Comparison of ENCODE assay signal across 9 cellular contexts in the genomic region with DNA sequence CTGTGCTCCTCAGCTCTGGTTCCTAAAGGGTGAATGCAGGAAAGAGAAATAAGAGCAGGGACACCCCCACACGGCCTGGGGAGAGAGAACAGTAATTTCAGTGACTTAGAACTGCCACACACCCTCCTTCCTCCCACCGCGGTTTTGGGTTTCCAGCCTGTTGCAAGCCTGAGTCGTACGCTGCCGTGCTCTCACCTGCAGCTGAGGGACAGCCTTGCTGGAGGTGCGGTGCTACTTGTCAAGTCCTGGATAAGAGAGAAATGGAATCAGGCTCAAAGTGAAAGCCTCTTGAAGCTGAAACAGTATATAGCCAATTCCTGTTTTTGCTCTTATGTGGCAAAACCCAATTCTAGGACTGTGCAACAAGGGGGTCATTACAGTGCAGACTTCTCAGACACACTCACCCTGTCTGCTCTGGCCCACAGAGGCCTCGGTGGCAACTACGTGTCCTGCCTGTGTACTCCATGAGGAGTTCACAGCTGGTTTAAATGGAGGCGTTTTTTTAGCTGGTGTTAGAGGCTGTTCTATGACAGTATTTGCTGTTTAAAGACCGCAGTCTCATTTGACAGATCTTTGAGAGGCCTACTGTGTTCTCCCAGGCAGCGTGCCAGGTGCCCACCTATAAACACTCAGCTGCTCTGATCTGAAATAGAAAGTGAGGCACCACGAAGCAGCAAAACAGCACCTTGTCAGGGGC. TPM values are rescaled to one million over a fixed set of nuclear protein-coding genes. Genes with fewer than 3 reads are reported as not detected.
DNase-seq lines count a peak whose midpoint lies in the region; ATAC-seq and TF ChIP-seq lines count a peak whose summit lies in the region.
"Had no signal": no experiment of that assay in that cellular context is flagged by ENCODE, and none has a peak within 500 bp of the region (broad histone marks: within the 10 kb centered on the region; RNA-seq: fewer than 3 reads in every experiment).

No MANE protein-coding gene starts in this region.

- no peaks in the 10 kb centered on the region for H3K9me3 ChIP-seq in upper lobe of right lung
- H3K9me3 ChIP-seq: SJSA1 had no signal

- peaks cover 30% of the 10 kb centered on the region for H3K36me3 ChIP-seq in upper lobe of right lung

- no peaks in the 10 kb centered on the region for H3K27me3 ChIP-seq in upper lobe of right lung
- H3K27me3 ChIP-seq: SJSA1 had no signal

- peaks cover 89% of the 10 kb centered on the region for H3K4me1 Mint-ChIP-seq in activated CD4-positive, alpha-beta T cell treated with anti-CD3 and anti-CD28 coated beads for 36 hours
- peaks cover 75% of the 10 kb centered on the region for H3K4me1 Mint-ChIP-seq in dendritic cell treated with granulocyte-macrophage colony-stimulating factor and Interleukin-4, amounts not matched to agents 40 ng/mL and 50 ng/mL, for 4 days (ENCODE audit: low read depth)

- peak; percentile 95 for DNase-seq in activated CD4-positive, alpha-beta T cell treated with anti-CD3 and anti-CD28 coated beads for 36 hours
- peak; percentile 79 for DNase-seq in posterior vena cava (ENCODE audit: low spot score)
- DNase-seq in upper lobe of right lung = peak; percentile 77
- DNase-seq in COLO829 (ENCODE audit: low spot score) = no peak

- H3K27ac Mint-ChIP-seq in activated CD4-positive, alpha-beta T cell treated with anti-CD3 and anti-CD28 coated beads for 36 hours = peak overlapping the region; percentile 86
- H3K27ac Mint-ChIP-seq in dendritic cell treated with granulocyte-macrophage colony-stimulating factor and Interleukin-4, amounts not matched to agents 40 ng/mL and 50 ng/mL, for 4 days = peak overlapping the region; percentile 86

- H3K36me3 Mint-ChIP-seq in activated CD4-positive, alpha-beta T cell treated with anti-CD3 and anti-CD28 coated beads for 36 hours (ENCODE audit: low read depth) = peaks cover 26% of the 10 kb centered on the region
- peaks cover 88% of the 10 kb centered on the region for H3K36me3 Mint-ChIP-seq in dendritic cell treated with granulocyte-macrophage colony-stimulating factor and Interleukin-4, amounts not matched to agents 40 ng/mL and 50 ng/mL, for 4 days (ENCODE audit: low read depth)

- H3K9me3 Mint-ChIP-seq in activated CD4-positive, alpha-beta T cell treated with anti-CD3 and anti-CD28 coated beads for 36 hours (ENCODE audit: low read depth) = no peaks in the 10 kb centered on the region
- H3K9me3 Mint-ChIP-seq in dendritic cell treated with granulocyte-macrophage colony-stimulating factor and Interleukin-4, amounts not matched to agents 40 ng/mL and 50 ng/mL, for 4 days = no peaks in the 10 kb centered on the region

- peak overlapping the region; percentile 50 for H3K4me3 Mint-ChIP-seq in activated CD4-positive, alpha-beta T cell treated with anti-CD3 and anti-CD28 coated beads for 36 hours
- peak overlapping the region; percentile 57 for H3K4me3 Mint-ChIP-seq in dendritic cell treated with granulocyte-macrophage colony-stimulating factor and Interleukin-4, amounts not matched to agents 40 ng/mL and 50 ng/mL, for 4 days

- CTCF ChIA-PET in activated CD4-positive, alpha-beta T cell treated with anti-CD3 and anti-CD28 coated beads for 36 hours (lab: Charles Lee) = interaction anchor here (0.7 to 6.0 kb wide), 19 partner anchors 10 to 231 kb away, joined by 3 to 51 read pairs (median 5); a partner anchor contains a TSS

- H3K27ac ChIP-seq in upper lobe of right lung = peak overlapping the region; percentile 73
- H3K27ac ChIP-seq: SJSA1 had no signal

- POLR2A ChIA-PET in activated CD4-positive, alpha-beta T cell treated with anti-CD3 and anti-CD28 coated beads for 36 hours (lab: Charles Lee) = interaction anchor here (0.6 to 2.4 kb wide), 11 partner anchors 10 to 81 kb away, joined by 3 to 13 read pairs (median 4); no protein-coding TSS in a partner anchor

- H3K4me1 ChIP-seq in upper lobe of right lung = peaks cover 72% of the 10 kb centered on the region
- H3K4me1 ChIP-seq: SJSA1 had no signal

- no peak overlapping the region for H3K4me3 ChIP-seq in upper lobe of right lung
- H3K4me3 ChIP-seq: SJSA1 had no signal

- ATAC-seq in GM19328 (IDR thresholded peaks at IDR 0.05; ENCODE audit: unreplicated experiment) (peak; percentile 74), HG03342 (IDR thresholded peaks at IDR 0.05; ENCODE audit: unreplicated experiment) (peak; percentile 68), upper lobe of right lung (peak; percentile 81), HG03571 (IDR thresholded peaks at IDR 0.05; ENCODE audit: unreplicated experiment) (no peak)
- ATAC-seq in activated CD4-positive, alpha-beta T cell treated with anti-CD3 and anti-CD28 coated beads for 36 hours = peak; percentile 88

- no peak for TF ChIP-seq CTCF in upper lobe of right lung (IDR thresholded peaks at IDR 0.05)

- no peaks in the 10 kb centered on the region for H3K27me3 Mint-ChIP-seq in activated CD4-positive, alpha-beta T cell treated with anti-CD3 and anti-CD28 coated beads for 36 hours
- no peaks in the 10 kb centered on the region for H3K27me3 Mint-ChIP-seq in dendritic cell treated with granulocyte-macrophage colony-stimulating factor and Interleukin-4, amounts not matched to agents 40 ng/mL and 50 ng/mL, for 4 days

- intact Hi-C loops in activated CD4-positive, alpha-beta T cell treated with anti-CD3 and anti-CD28 coated beads for 36 hours (cut with DNase I, micrococcal nuclease) = loop anchor here (1.0 to 10.0 kb wide), 8 partner anchors 10 to 1030 kb away; a partner anchor contains a TSS
- intact Hi-C loops in dendritic cell treated with granulocyte-macrophage colony-stimulating factor and Interleukin-4, amounts not matched to agents 40 ng/mL and 50 ng/mL, for 4 days (cut with micrococcal nuclease) = loop anchor here (5.0 kb wide), 1 partner anchor 38 kb away; no protein-coding TSS in a partner anchor
- intact Hi-C loops in posterior vena cava (cut with DNase I) = no loop called here
- intact Hi-C loops in upper lobe of right lung (cut with DNase I) = no loop called here

RNA-seq across cellular contexts. Expression of a gene that starts 42.9 kb away (rescaled TPM):
- total RNA-seq in activated CD4-positive, alpha-beta T cell treated with anti-CD3 and anti-CD28 coated beads for 36 hours = 10 to 100 TPM; 49.3 to 52.0 TPM
- total RNA-seq in posterior vena cava (10 to 100 TPM; 46.5 to 57.9 TPM), upper lobe of right lung (88.7 TPM)

RNA-seq across cellular contexts. Expression of a gene that starts 57.7 kb away (rescaled TPM):
- not detected for total RNA-seq in activated CD4-positive, alpha-beta T cell treated with anti-CD3 and anti-CD28 coated beads for 36 hours
- not detected for total RNA-seq in posterior vena cava
- total RNA-seq in upper lobe of right lung = not detected
- total RNA-seq: SJSA1 had no signal

Comparison
In these comparisons a context has a peak if more than half of its experiments do, and no peak if none do; other contexts are left out.
1. intact Hi-C loops: an anchor here in activated CD4-positive, alpha-beta T cell treated with anti-CD3 and anti-CD28 coated beads for 36 hours (1.0 to 10.0 kb wide) and dendritic cell treated with granulocyte-macrophage colony-stimulating factor and Interleukin-4, amounts not matched to agents 40 ng/mL and 50 ng/mL, for 4 days (5.0 kb wide); none called in posterior vena cava and upper lobe of right lung.